1 cellular context compared by ENCODE assay signal in genomic region chr2:47180531-47180930, GRCh38.
TF ChIP-seq lines count a peak whose summit lies in the region.

No MANE protein-coding gene starts in this region.

TF ChIP-seq in IMR-90, 13 proteins besides CTCF, POLR2A, EP300 and RAD21:
- no peak for TF ChIP-seq FOS (IDR thresholded peaks at IDR 0.05; ENCODE audit: low read depth, low read length)
